Comparison of ENCODE assay signal across 8 cellular contexts in the genomic region with DNA sequence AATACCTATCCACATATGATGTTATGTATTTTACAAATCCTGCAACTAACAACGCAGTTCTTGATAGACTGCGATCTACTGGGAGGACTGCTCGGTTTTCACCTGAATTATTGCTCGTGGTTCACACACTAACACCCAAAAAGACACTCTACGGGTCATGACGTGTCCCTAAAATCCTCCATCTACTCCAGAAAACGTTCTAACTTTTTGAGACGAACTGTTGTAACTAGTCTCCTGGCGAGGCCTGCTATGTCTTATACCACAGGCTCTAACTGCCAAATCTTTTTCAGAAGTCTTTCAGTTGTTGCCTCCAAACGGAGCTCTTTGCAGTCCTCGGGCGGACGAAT.
DNase-seq lines count a peak whose midpoint lies in the region; ATAC-seq and TF ChIP-seq lines count a peak whose summit lies in the region.

No MANE protein-coding gene starts in this region.

- no peaks in the 10 kb centered on the region for H3K9me3 Mint-ChIP-seq in activated B cell treated with CpG ODN at 0.5 μM for 24 hours
- no peaks in the 10 kb centered on the region for H3K9me3 Mint-ChIP-seq in stimulated activated naive CD8-positive, alpha-beta T cell treated with anti-CD3 and anti-CD28 coated beads, Interleukin-15, amount 100 ng/mL, for 72 hours

- no peaks in the 10 kb centered on the region for H3K9me3 ChIP-seq in iPS-15b (ENCODE audit: control insufficient read depth, insufficient read depth, low read length)

- H3K27me3 Mint-ChIP-seq in activated B cell treated with CpG ODN at 0.5 μM for 24 hours: peaks cover 2% of the 10 kb centered on the region
- peaks cover 25% of the 10 kb centered on the region for H3K27me3 Mint-ChIP-seq in stimulated activated naive CD8-positive, alpha-beta T cell treated with anti-CD3 and anti-CD28 coated beads, Interleukin-15, amount 100 ng/mL, for 72 hours

- peaks cover 72% of the 10 kb centered on the region for H3K27me3 ChIP-seq in iPS-15b (ENCODE audit: control insufficient read depth, insufficient read depth, low read length)

- POLR2A ChIA-PET in activated B cell treated with CpG ODN at 0.5 μM for 24 hours (lab: Charles Lee): interaction anchor here (0.6 to 16.0 kb wide), 44 partner anchors 9 to 788 kb away, joined by 3 to 1044 read pairs (median 22); partner anchors contain the start of genes KPNA3, RNASEH2B, SPRYD7 and TRIM13

- peak overlapping the region; percentile 87 for H3K4me3 Mint-ChIP-seq in activated B cell treated with CpG ODN at 0.5 μM for 24 hours
- H3K4me3 Mint-ChIP-seq in stimulated activated naive CD8-positive, alpha-beta T cell treated with anti-CD3 and anti-CD28 coated beads, Interleukin-15, amount 100 ng/mL, for 72 hours: peak overlapping the region; percentile 79 to 93

- peaks cover 61% of the 10 kb centered on the region for H3K4me1 Mint-ChIP-seq in activated B cell treated with CpG ODN at 0.5 μM for 24 hours
- peaks cover 45% of the 10 kb centered on the region for H3K4me1 Mint-ChIP-seq in stimulated activated naive CD8-positive, alpha-beta T cell treated with anti-CD3 and anti-CD28 coated beads, Interleukin-15, amount 100 ng/mL, for 72 hours

- CTCF ChIA-PET in activated B cell treated with CpG ODN at 0.5 μM for 24 hours (lab: Charles Lee): interaction anchor here (1.0 to 4.3 kb wide), 9 partner anchors 16 to 788 kb away, joined by 3 to 41 read pairs (median 12); partner anchors contain the start of gene TRIM13

- H3K4me3 ChIP-seq in iPS-15b (ENCODE audit: low read depth, low read length): peak overlapping the region; percentile 76

- peaks cover 15% of the 10 kb centered on the region for H3K4me1 ChIP-seq in iPS-15b (ENCODE audit: control insufficient read depth, insufficient read depth, low read length)

- DNase-seq in NCI-H1092 treated with DMSO at 0.1 percent for 48 hours (lab: John Stamatoyannopoulos, UW) (peak; percentile 39), NCI-H1092 (lab: John Stamatoyannopoulos, UW) (no peak), activated B cell treated with CpG ODN at 0.5 μM for 24 hours (no peak), DMS114 treated with DMSO at 0.1 percent for 48 hours (lab: John Stamatoyannopoulos, UW; ENCODE audit: unreplicated experiment) (no peak)
- no peak for DNase-seq in stimulated activated naive CD8-positive, alpha-beta T cell treated with anti-CD3 and anti-CD28 coated beads, Interleukin-15, amount 100 ng/mL, for 72 hours

- ATAC-seq in activated B cell treated with CpG ODN at 0.5 μM for 24 hours (ENCODE audit: low read depth): peak; percentile 3
- no peak for ATAC-seq in stimulated activated naive CD8-positive, alpha-beta T cell treated with anti-CD3 and anti-CD28 coated beads, Interleukin-15, amount 100 ng/mL, for 72 hours
- no peak for ATAC-seq in GM21786 (IDR thresholded peaks at IDR 0.05; ENCODE audit: unreplicated experiment)
- ATAC-seq in HG02885 (IDR thresholded peaks at IDR 0.05; ENCODE audit: poor library complexity, unreplicated experiment): no peak

- TF ChIP-seq CTCF in activated B cell treated with CpG ODN at 0.5 μM for 24 hours (IDR thresholded peaks at IDR 0.05): no peak

- H3K27ac Mint-ChIP-seq in activated B cell treated with CpG ODN at 0.5 μM for 24 hours: peak overlapping the region; percentile 95
- H3K27ac Mint-ChIP-seq in stimulated activated naive CD8-positive, alpha-beta T cell treated with anti-CD3 and anti-CD28 coated beads, Interleukin-15, amount 100 ng/mL, for 72 hours: peak overlapping the region; percentile 69 to 76

- intact Hi-C loops in activated B cell treated with CpG ODN at 0.5 μM for 24 hours (cut with micrococcal nuclease): loop anchor here (1.0 to 10.0 kb wide), 4 partner anchors 8 to 681 kb away; partner anchors contain the start of genes CAB39L and SETDB2

- no peaks in the 10 kb centered on the region for H3K36me3 ChIP-seq in iPS-15b (ENCODE audit: control insufficient read depth, insufficient read depth, low read length)

- H3K9ac ChIP-seq in iPS-15b (ENCODE audit: low read depth, low read length): no peak overlapping the region

- H3K36me3 Mint-ChIP-seq in activated B cell treated with CpG ODN at 0.5 μM for 24 hours (ENCODE audit: low read depth): peaks cover 33% of the 10 kb centered on the region
